24 cellular contexts compared by ENCODE assay signal in the genomic region with DNA sequence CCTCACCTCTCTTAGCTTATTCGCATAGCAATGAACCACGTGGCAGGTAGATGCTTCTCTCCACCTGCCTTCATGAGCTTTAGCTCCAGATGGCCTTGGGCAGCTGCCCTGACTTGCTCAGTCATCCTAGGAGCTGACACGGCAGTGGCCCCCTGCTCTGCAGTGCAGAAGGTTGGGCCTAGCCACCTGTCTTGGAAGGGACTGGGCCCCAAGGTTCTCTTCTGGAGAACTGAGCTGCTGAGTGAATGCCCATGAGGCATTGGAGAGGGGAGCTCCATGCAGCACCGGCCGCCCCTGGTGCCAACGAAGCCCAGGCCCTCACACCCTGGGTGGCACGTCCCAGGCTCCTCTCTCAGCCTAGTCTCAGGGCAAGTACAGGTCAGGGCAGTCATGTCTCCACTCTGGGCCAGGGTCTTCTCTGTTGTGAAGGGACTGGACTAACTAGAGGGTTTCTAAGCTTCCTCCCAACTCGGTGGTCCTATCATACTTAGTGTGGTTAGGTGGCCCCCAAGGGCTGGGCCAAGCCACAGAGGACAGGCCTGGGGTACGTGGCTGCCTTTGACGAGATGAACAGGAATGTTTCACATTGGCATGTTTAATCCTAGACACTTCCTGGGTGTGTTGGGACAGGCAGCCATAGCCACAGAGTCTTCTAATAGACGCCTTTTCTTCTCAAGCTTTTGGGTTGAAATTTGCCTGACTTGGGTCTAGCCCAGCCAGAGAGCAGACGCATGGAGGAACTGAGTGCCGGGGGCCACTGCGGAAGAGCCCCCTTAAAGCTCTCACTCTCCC. TPM values are rescaled to one million over a fixed set of nuclear protein-coding genes. Genes with fewer than 3 reads are reported as not detected.
DNase-seq lines count a peak whose midpoint lies in the region; ATAC-seq and TF ChIP-seq lines count a peak whose summit lies in the region.
"Had no signal": no experiment of that assay in that cellular context is flagged by ENCODE, and none has a peak within 500 bp of the region (broad histone marks: within the 10 kb centered on the region; RNA-seq: fewer than 3 reads in every experiment).

No MANE protein-coding gene starts in this region.

- peaks cover 25% of the 10 kb centered on the region for H3K4me1 Mint-ChIP-seq in activated T-helper 1 cell treated with anti-CD3 and anti-CD28 coated beads, Interleukin-12 subunit alpha, Interleukin-12 subunit beta, Interleukin-2, Interleukin-4 antibody, amounts not matched to agents 30 ng/mL and 10 ng/mL and 1 ng/mL, durations not matched to agents 14 hours and 24 hours and 36 hours (ENCODE audit: low read depth)

- BruUV-seq in A673 (replicated peaks; lab: Mats Ljungman, UMichigan): no TSS peak

- H3K4me3 ChIP-seq in A673 (ENCODE audit: low read depth, low read length, poor library complexity, severe bottlenecking) (no peak overlapping the region), coronary artery (no peak overlapping the region)
- H3K4me3 ChIP-seq: GM23248 had no signal

- no peaks in the 10 kb centered on the region for H3K36me3 Mint-ChIP-seq in activated T-helper 1 cell treated with anti-CD3 and anti-CD28 coated beads, Interleukin-12 subunit alpha, Interleukin-12 subunit beta, Interleukin-2, Interleukin-4 antibody, amounts not matched to agents 30 ng/mL and 10 ng/mL and 1 ng/mL, durations not matched to agents 14 hours and 24 hours and 36 hours (ENCODE audit: low read depth)
- H3K36me3 Mint-ChIP-seq: CD4-positive, alpha-beta memory T cell had no signal

- no peaks in the 10 kb centered on the region for H3K9me3 ChIP-seq in A673 (ENCODE audit: low read depth, low read length, poor library complexity, severe bottlenecking)

- TF ChIP-seq CTCF in A673 (conservative IDR thresholded peaks at IDR 0.05; ENCODE audit: low read depth, low read length) (no peak), coronary artery (IDR thresholded peaks at IDR 0.05) (no peak)

- peaks cover 65% of the 10 kb centered on the region for H3K36me3 ChIP-seq in A673 (ENCODE audit: insufficient read depth, low read length, poor library complexity, severe bottlenecking)

- H3K27ac ChIP-seq in A673 (ENCODE audit: low read depth, low read length, poor library complexity, severe bottlenecking): peak overlapping the region; percentile 20
- H3K27ac ChIP-seq in coronary artery: no peak overlapping the region
- H3K27ac ChIP-seq: GM23248, RWPE1 had no signal

- POLR2A ChIA-PET in A673 (lab: Charles Lee; ENCODE audit: low non-redundant PET): no interaction called here

- ATAC-seq in HG02884 (IDR thresholded peaks at IDR 0.05; ENCODE audit: unreplicated experiment) (no peak), GM18519 (IDR thresholded peaks at IDR 0.05; ENCODE audit: low FRiP score, unreplicated experiment) (no peak)

- H3K4me3 Mint-ChIP-seq in activated T-helper 1 cell treated with anti-CD3 and anti-CD28 coated beads, Interleukin-12 subunit alpha, Interleukin-12 subunit beta, Interleukin-2, Interleukin-4 antibody, amounts not matched to agents 30 ng/mL and 10 ng/mL and 1 ng/mL, durations not matched to agents 14 hours and 24 hours and 36 hours: no peak overlapping the region
- H3K4me3 Mint-ChIP-seq: CD4-positive, alpha-beta memory T cell had no signal

- DNase-seq in A673 (ENCODE audit: low spot score) (no peak), DMS79 treated with DMSO at 0.1 percent for 48 hours (lab: John Stamatoyannopoulos, UW) (peak; percentile 31), NCI-H2171 treated with DMSO at 0.1 percent for 48 hours (lab: John Stamatoyannopoulos, UW) (peak; percentile 91), cerebellum (ENCODE audit: low spot score) (peak; percentile 47), coronary artery (ENCODE audit: low spot score) (no peak)
- DNase-seq in activated T-helper 1 cell treated with anti-CD3 and anti-CD28 coated beads, Interleukin-12 subunit alpha, Interleukin-12 subunit beta, Interleukin-2, Interleukin-4 antibody, amounts not matched to agents 30 ng/mL and 10 ng/mL and 1 ng/mL, durations not matched to agents 14 hours and 24 hours and 36 hours (ENCODE audit: low spot score): no peak
- DNase-seq: CD4-positive, alpha-beta memory T cell; COR-L47; DND-41; GM23248; H7; KG1; NCI-H1092; NCI-H1417 treated with DMSO at 0.1 percent for 48 hours; NCI-H1694 treated with DMSO at 0.1 percent for 48 hours; NCI-H2081; NCI-H446; NCI-H524 treated with DMSO at 0.1 percent for 48 hours; NCI-H774; SHP77 treated with DMSO at 0.1 percent for 48 hours; T-helper 1 cell had no signal

- CTCF ChIA-PET in A673 (lab: Charles Lee): no interaction called here

- no peaks in the 10 kb centered on the region for H3K27me3 ChIP-seq in A673 (replicated peaks; ENCODE audit: insufficient read depth, low read depth, low read length, poor library complexity)

- H3K4me1 ChIP-seq in A673 (ENCODE audit: insufficient read depth, low read length, poor library complexity, severe bottlenecking): no peaks in the 10 kb centered on the region

- no peaks in the 10 kb centered on the region for H3K9me3 Mint-ChIP-seq in activated T-helper 1 cell treated with anti-CD3 and anti-CD28 coated beads, Interleukin-12 subunit alpha, Interleukin-12 subunit beta, Interleukin-2, Interleukin-4 antibody, amounts not matched to agents 30 ng/mL and 10 ng/mL and 1 ng/mL, durations not matched to agents 14 hours and 24 hours and 36 hours
- H3K9me3 Mint-ChIP-seq: CD4-positive, alpha-beta memory T cell had no signal

- peaks cover 2% of the 10 kb centered on the region for H3K27me3 Mint-ChIP-seq in activated T-helper 1 cell treated with anti-CD3 and anti-CD28 coated beads, Interleukin-12 subunit alpha, Interleukin-12 subunit beta, Interleukin-2, Interleukin-4 antibody, amounts not matched to agents 30 ng/mL and 10 ng/mL and 1 ng/mL, durations not matched to agents 14 hours and 24 hours and 36 hours (ENCODE audit: insufficient read depth)

- H3K27ac Mint-ChIP-seq in activated T-helper 1 cell treated with anti-CD3 and anti-CD28 coated beads, Interleukin-12 subunit alpha, Interleukin-12 subunit beta, Interleukin-2, Interleukin-4 antibody, amounts not matched to agents 30 ng/mL and 10 ng/mL and 1 ng/mL, durations not matched to agents 14 hours and 24 hours and 36 hours: no peak overlapping the region

- intact Hi-C loops in A673 (cut with micrococcal nuclease; ENCODE audit: unreplicated experiment): no loop called here
- intact Hi-C loops in activated T-helper 1 cell treated with anti-CD3 and anti-CD28 coated beads, Interleukin-12 subunit alpha, Interleukin-12 subunit beta, Interleukin-2, Interleukin-4 antibody, amounts not matched to agents 30 ng/mL and 10 ng/mL and 1 ng/mL, durations not matched to agents 14 hours and 24 hours and 36 hours (cut with micrococcal nuclease): no loop called here

RNA-seq across cellular contexts. Expression of a gene that starts 47.9 kb away (rescaled TPM):
- 135 TPM in 2 replicates for total RNA-seq in A673 (2021)
- total RNA-seq in cerebellum: 4.4 TPM
- not detected in 2 replicates for total RNA-seq in activated T-helper 1 cell treated with anti-CD3 and anti-CD28 coated beads, Interleukin-12 subunit alpha, Interleukin-12 subunit beta, Interleukin-2, Interleukin-4 antibody, amounts not matched to agents 30 ng/mL and 10 ng/mL and 1 ng/mL, durations not matched to agents 14 hours and 24 hours and 36 hours
- total RNA-seq: CD4-positive, alpha-beta memory T cell; GM23248; H7 had no signal

Comparison
In these comparisons a context has a peak if more than half of its experiments do, and no peak if none do; other contexts are left out.
1. DNase-seq: peak in DMS79 treated with DMSO at 0.1 percent for 48 hours (single experiment), NCI-H2171 treated with DMSO at 0.1 percent for 48 hours (single experiment) and cerebellum (single experiment); none in A673 (single experiment), coronary artery (single experiment) and activated T-helper 1 cell treated with anti-CD3 and anti-CD28 coated beads, Interleukin-12 subunit alpha, Interleukin-12 subunit beta, Interleukin-2, Interleukin-4 antibody, amounts not matched to agents 30 ng/mL and 10 ng/mL and 1 ng/mL, durations not matched to agents 14 hours and 24 hours and 36 hours (single experiment).
2. RNA of a gene that starts 47.9 kb away (total RNA-seq): 135 TPM in A673; 4.4 TPM in cerebellum (single experiment) and not detected in activated T-helper 1 cell treated with anti-CD3 and anti-CD28 coated beads, Interleukin-12 subunit alpha, Interleukin-12 subunit beta, Interleukin-2, Interleukin-4 antibody, amounts not matched to agents 30 ng/mL and 10 ng/mL and 1 ng/mL, durations not matched to agents 14 hours and 24 hours and 36 hours; every median in the first group is over 10 times any median in the second.